Comparison of ENCODE assay signal across 23 cellular contexts in genomic region chr7:79403451-79403850, GRCh38. TPM values are rescaled to one million over a fixed set of nuclear protein-coding genes. Genes with fewer than 3 reads are reported as not detected.
DNase-seq lines count a peak whose midpoint lies in the region; ATAC-seq and TF ChIP-seq lines count a peak whose summit lies in the region.
"Had no signal": no experiment of that assay in that cellular context is flagged by ENCODE, and none has a peak within 500 bp of the region (broad histone marks: within the 10 kb centered on the region; RNA-seq: fewer than 3 reads in every experiment).

No MANE protein-coding gene starts in this region.

- H3K27ac ChIP-seq in right cardiac atrium (ENCODE audit: low read length) (no peak overlapping the region), gastroesophageal sphincter (peak overlapping the region; percentile 43 to 65 (median 47))
- no peak overlapping the region for H3K27ac ChIP-seq in CD4-positive, alpha-beta T cell (ENCODE audit: low read depth, low read length)
- H3K27ac ChIP-seq: 22Rv1, cardiac muscle cell, foreskin keratinocyte, neutrophil had no signal

- H3K9me3 Mint-ChIP-seq in CD4-positive, alpha-beta T cell = no peaks in the 10 kb centered on the region
- H3K9me3 Mint-ChIP-seq: activated T-helper 2 cell treated with anti-CD3 and anti-CD28 coated beads, Interferon-gamma antibody, Interleukin-2, Interleukin-4, amounts not matched to agents 10 μg/mL and 5 μg/mL and 100 μg/mL, durations not matched to agents 14 hours and 24 hours and 36 hours had no signal

- H3K36me3 Mint-ChIP-seq in CD4-positive, alpha-beta T cell (ENCODE audit: low read depth) = no peaks in the 10 kb centered on the region
- H3K36me3 Mint-ChIP-seq: activated CD8-positive, alpha-beta memory T cell treated with anti-CD3 and anti-CD28 coated beads, Interleukin-2, amount 10 ng/mL, durations not matched to agents 7 days and 5 days had no signal

- H3K4me2 ChIP-seq in skeletal muscle satellite cell (ENCODE audit: low read length) = peak overlapping the region; percentile 26

- no peak overlapping the region for H3K9ac ChIP-seq in skeletal muscle satellite cell (ENCODE audit: low read depth, low read length)

- H3K4me1 ChIP-seq in right cardiac atrium (ENCODE audit: control insufficient read depth, insufficient read depth, low read length) (no peaks in the 10 kb centered on the region), gastroesophageal sphincter (peaks cover 0 to 51% (median 7%) of the 10 kb centered on the region in 3 donors), skeletal muscle satellite cell (ENCODE audit: control insufficient read depth, insufficient read depth, low read length) (peaks cover 10% of the 10 kb centered on the region)
- H3K4me1 ChIP-seq: BE2C, foreskin keratinocyte had no signal

- CTCF ChIA-PET in CD4-positive, alpha-beta T cell (lab: Charles Lee) = no interaction called here

- H3K27me3 ChIP-seq in right cardiac atrium (ENCODE audit: control insufficient read depth, insufficient read depth) (no peaks in the 10 kb centered on the region), gastroesophageal sphincter (no peaks in the 10 kb centered on the region), skeletal muscle satellite cell (ENCODE audit: control insufficient read depth, insufficient read depth, low read length) (no peaks in the 10 kb centered on the region)
- H3K27me3 ChIP-seq in CD4-positive, alpha-beta T cell (ENCODE audit: control insufficient read depth, insufficient read depth, low read length) = no peaks in the 10 kb centered on the region
- H3K27me3 ChIP-seq: BE2C, cardiac muscle cell, foreskin keratinocyte, neutrophil had no signal

- DNase-seq in Right ventricle myocardium inferior (ENCODE audit: missing footprints) (no peak), right cardiac atrium (no peak), choroid plexus epithelial cell (ENCODE audit: low read depth) (peak; percentile 67), HK-2 (ENCODE audit: unreplicated experiment) (no peak), posterior vena cava (ENCODE audit: low spot score) (no peak)
- DNase-seq in CD4-positive, alpha-beta T cell = no peak
- DNase-seq: activated CD4-positive, alpha-beta T cell treated with anti-CD3 and anti-CD28 coated beads for 48 hours; activated CD8-positive, alpha-beta memory T cell treated with anti-CD3 and anti-CD28 coated beads, Interleukin-2, amount 10 ng/mL, durations not matched to agents 7 days and 5 days; BE2C; effector CD8-positive, alpha-beta T cell; foreskin keratinocyte; GDM1; kidney glomerular epithelial cell; NCI-H1417 treated with DMSO at 0.1 percent for 48 hours; stimulated activated naive CD8-positive, alpha-beta T cell treated with anti-CD3 and anti-CD28 coated beads, Interleukin-15, Interleukin-2, amounts not matched to agents 100 U/mL and 50 U/mL, for 24 hours; T-helper 1 cell had no signal

- H3K4me1 Mint-ChIP-seq in CD4-positive, alpha-beta T cell (ENCODE audit: low read depth) = no peaks in the 10 kb centered on the region
- H3K4me1 Mint-ChIP-seq: activated CD8-positive, alpha-beta memory T cell treated with anti-CD3 and anti-CD28 coated beads, Interleukin-2, amount 10 ng/mL, durations not matched to agents 7 days and 5 days had no signal

- no peaks in the 10 kb centered on the region for H3K9me3 ChIP-seq in right cardiac atrium (ENCODE audit: control insufficient read depth, low read length)
- no peaks in the 10 kb centered on the region for H3K9me3 ChIP-seq in gastroesophageal sphincter
- H3K9me3 ChIP-seq in skeletal muscle satellite cell (replicated peaks; ENCODE audit: low read length) = no peaks in the 10 kb centered on the region
- H3K9me3 ChIP-seq in CD4-positive, alpha-beta T cell (ENCODE audit: control insufficient read depth, low read length) = no peaks in the 10 kb centered on the region
- H3K9me3 ChIP-seq: BE2C, neutrophil had no signal

- no peak overlapping the region for H3K4me3 ChIP-seq in right cardiac atrium (ENCODE audit: low read length)
- H3K4me3 ChIP-seq in choroid plexus epithelial cell (ENCODE audit: low read depth, low read length) = no peak overlapping the region
- peak overlapping the region in 1 of 2 donors; percentile 5 for H3K4me3 ChIP-seq in gastroesophageal sphincter
- H3K4me3 ChIP-seq in skeletal muscle satellite cell (ENCODE audit: low read length) = no peak overlapping the region
- H3K4me3 ChIP-seq: cardiac muscle cell, GM12878 had no signal

- ATAC-seq in Right ventricle myocardium inferior (peak; percentile 46), right cardiac atrium (no peak), gastroesophageal sphincter (peak; percentile 43)
- no peak for ATAC-seq in CD4-positive, alpha-beta T cell (ENCODE audit: poor library complexity)
- ATAC-seq: activated CD8-positive, alpha-beta memory T cell treated with anti-CD3 and anti-CD28 coated beads, Interleukin-2, amount 10 ng/mL, durations not matched to agents 7 days and 5 days; foreskin keratinocyte; GM12878; stimulated activated naive CD8-positive, alpha-beta T cell treated with anti-CD3 and anti-CD28 coated beads, Interleukin-15, Interleukin-2, amounts not matched to agents 100 U/mL and 50 U/mL, for 24 hours had no signal

- H3K27ac Mint-ChIP-seq in CD4-positive, alpha-beta T cell = no peak overlapping the region
- H3K27ac Mint-ChIP-seq: activated CD8-positive, alpha-beta memory T cell treated with anti-CD3 and anti-CD28 coated beads, Interleukin-2, amount 10 ng/mL, durations not matched to agents 7 days and 5 days; activated T-helper 2 cell treated with anti-CD3 and anti-CD28 coated beads, Interferon-gamma antibody, Interleukin-2, Interleukin-4, amounts not matched to agents 10 μg/mL and 5 μg/mL and 100 μg/mL, durations not matched to agents 14 hours and 24 hours and 36 hours had no signal

- no peaks in the 10 kb centered on the region for H3K27me3 Mint-ChIP-seq in CD4-positive, alpha-beta T cell
- H3K27me3 Mint-ChIP-seq: activated CD8-positive, alpha-beta memory T cell treated with anti-CD3 and anti-CD28 coated beads, Interleukin-2, amount 10 ng/mL, durations not matched to agents 7 days and 5 days had no signal

- TF ChIP-seq EP300 in gastroesophageal sphincter (IDR thresholded peaks at IDR 0.05) = no peak

- TF ChIP-seq CTCF in choroid plexus epithelial cell (conservative IDR thresholded peaks at IDR 0.05; ENCODE audit: low read depth, low read length) (no peak), gastroesophageal sphincter (IDR thresholded peaks at IDR 0.05) (no peak)
- TF ChIP-seq CTCF in CD4-positive, alpha-beta T cell (IDR thresholded peaks at IDR 0.05) = no peak

- intact Hi-C loops in Right ventricle myocardium inferior (cut with DNase I) = no loop called here
- intact Hi-C loops in right cardiac atrium (cut with DNase I) = no loop called here
- intact Hi-C loops in CD4-positive, alpha-beta T cell (cut with DNase I, micrococcal nuclease) = no loop called here
- intact Hi-C loops in posterior vena cava (cut with DNase I) = no loop called here

- POLR2A ChIA-PET in CD4-positive, alpha-beta T cell (lab: Charles Lee) = no interaction called here

- H3K36me3 ChIP-seq in gastroesophageal sphincter (no peaks in the 10 kb centered on the region), skeletal muscle satellite cell (ENCODE audit: insufficient read depth, low read length) (no peaks in the 10 kb centered on the region)
- H3K36me3 ChIP-seq: BE2C, cardiac muscle cell, neutrophil had no signal

- TF ChIP-seq POLR2A in gastroesophageal sphincter (IDR thresholded peaks at IDR 0.05) = no peak

- H3K4me3 Mint-ChIP-seq in CD4-positive, alpha-beta T cell = no peak overlapping the region
- H3K4me3 Mint-ChIP-seq: activated CD8-positive, alpha-beta memory T cell treated with anti-CD3 and anti-CD28 coated beads, Interleukin-2, amount 10 ng/mL, durations not matched to agents 7 days and 5 days had no signal

- WGBS in right cardiac atrium = 55% methylated on average over 2 of the region's 2 CpGs
- WGBS in gastroesophageal sphincter (ENCODE audit: low coverage in 1 of 2), 2 donors = 17 to 18% methylated on average over 2 of the region's 2 CpGs

RNA-seq across cellular contexts. Expression of gene MAGI2, which starts 50.0 kb away (rescaled TPM):
- 3.1 TPM for total RNA-seq in Right ventricle myocardium inferior
- total RNA-seq in right cardiac atrium = 1 to 10 TPM; 7.4 to 9.9 (median 7.9) TPM
- 3.2 TPM for polyA plus RNA-seq in right cardiac atrium
- 10 to 100 TPM in 3 of 4 donors, 1 to 10 TPM in 1; 7.8 to 44.7 (median 21.1) TPM for total RNA-seq in gastroesophageal sphincter
- total RNA-seq in skeletal muscle satellite cell (2012; rRNA removed) = 5.5 and 8.9 TPM in 2 replicates
- not detected for total RNA-seq in CD4-positive, alpha-beta T cell
- total RNA-seq in posterior vena cava = 10 to 100 TPM; 17.9 to 21.0 TPM

Comparison
In these comparisons a context has a peak if more than half of its experiments do, and no peak if none do; other contexts are left out.
1. ATAC-seq: peak in Right ventricle myocardium inferior (single experiment) and gastroesophageal sphincter (single experiment); none in right cardiac atrium (0 of 2) and CD4-positive, alpha-beta T cell (single experiment).
2. H3K27ac ChIP-seq: peak in gastroesophageal sphincter (4 of 4); none in right cardiac atrium (single experiment) and CD4-positive, alpha-beta T cell (single experiment).